ENCODE assay signal across 12 cellular contexts in the genomic region with DNA sequence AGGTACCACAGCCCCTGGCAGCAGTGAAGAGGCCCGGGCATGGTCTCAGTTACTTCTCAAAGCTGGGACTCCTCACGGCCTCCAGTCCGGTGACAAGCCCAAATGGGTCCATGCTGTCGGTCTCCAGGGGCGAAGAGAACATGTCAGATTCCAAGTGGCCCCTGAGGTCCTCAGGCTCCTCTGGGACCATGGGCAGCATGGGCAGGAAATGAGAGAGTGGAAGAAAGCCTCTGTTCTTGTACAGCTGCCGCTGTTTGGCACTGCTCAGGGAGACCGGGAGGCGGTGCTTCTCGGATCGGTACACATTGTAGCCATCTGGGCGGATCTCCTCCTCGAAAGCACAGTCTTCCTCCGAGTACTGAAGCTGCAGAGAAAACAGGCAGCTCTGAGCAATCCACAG. TPM values are rescaled to one million over a fixed set of nuclear protein-coding genes. Genes with fewer than 3 reads are reported as not detected.
DNase-seq lines count a peak whose midpoint lies in the region; ATAC-seq and TF ChIP-seq lines count a peak whose summit lies in the region.
"Had no signal": no experiment of that assay in that cellular context is flagged by ENCODE, and none has a peak within 500 bp of the region (broad histone marks: within the 10 kb centered on the region; RNA-seq: fewer than 3 reads in every experiment).

No MANE protein-coding gene starts in this region.

- intact Hi-C loops in cardiac septum (cut with DNase I) = no loop called here
- intact Hi-C loops in Right ventricle myocardium inferior (cut with DNase I) = no loop called here

- H3K9me3 Mint-ChIP-seq in glutamatergic neuron (ENCODE audit: unreplicated experiment) = no peaks in the 10 kb centered on the region

- no peak overlapping the region for H3K4me3 Mint-ChIP-seq in glutamatergic neuron (ENCODE audit: unreplicated experiment)

- no peaks in the 10 kb centered on the region for H3K36me3 Mint-ChIP-seq in glutamatergic neuron (ENCODE audit: unreplicated experiment)

- H3K4me1 Mint-ChIP-seq in glutamatergic neuron (ENCODE audit: low read depth, unreplicated experiment) = peaks cover 37% of the 10 kb centered on the region

- no peak for TF ChIP-seq CTCF in glutamatergic neuron (IDR thresholded peaks at IDR 0.05; ENCODE audit: partially characterized antibody, unreplicated experiment)

- ATAC-seq in Right ventricle myocardium inferior (no peak), HG03095 (IDR thresholded peaks at IDR 0.05; ENCODE audit: unreplicated experiment) (no peak), HG02571 (IDR thresholded peaks at IDR 0.05; ENCODE audit: unreplicated experiment) (no peak), GM19455 (IDR thresholded peaks at IDR 0.05; ENCODE audit: unreplicated experiment) (no peak)

- H3K27me3 Mint-ChIP-seq in glutamatergic neuron (ENCODE audit: unreplicated experiment) = peaks cover 8% of the 10 kb centered on the region

- DNase-seq in cardiac septum (ENCODE audit: low spot score) = peak; percentile 66
- no peak for DNase-seq in Right ventricle myocardium inferior (ENCODE audit: missing footprints)
- DNase-seq in NCI-H446 treated with DMSO at 0.1 percent for 48 hours (lab: John Stamatoyannopoulos, UW) = peak; percentile 11
- DNase-seq in glutamatergic neuron = peak; percentile 62
- DNase-seq in T1000 (lab: John Stamatoyannopoulos, UW) = no peak
- DNase-seq: DMS79, NCI-H187, occipital lobe had no signal

- H3K27ac Mint-ChIP-seq in glutamatergic neuron (ENCODE audit: unreplicated experiment) = peak overlapping the region; percentile 79

RNA-seq across cellular contexts. Expression of a gene that starts 4.6 kb away (rescaled TPM):
- total RNA-seq in cardiac septum (not detected), Right ventricle myocardium inferior (not detected), glutamatergic neuron (ENCODE audit: unreplicated experiment) (5.1 TPM)
- total RNA-seq: occipital lobe, subcutaneous adipose tissue had no signal

RNA-seq across cellular contexts. Expression of a gene that starts 24.1 kb away (rescaled TPM):
- total RNA-seq in cardiac septum = 11.8 TPM
- 9.2 TPM for total RNA-seq in Right ventricle myocardium inferior
- total RNA-seq in glutamatergic neuron (ENCODE audit: unreplicated experiment) = 38.1 TPM

RNA-seq across cellular contexts. Expression of a gene that starts 58.3 kb away (rescaled TPM):
- total RNA-seq in cardiac septum (258 TPM), Right ventricle myocardium inferior (145 TPM), glutamatergic neuron (ENCODE audit: unreplicated experiment) (36.1 TPM)

Comparison
In these comparisons a context has a peak if more than half of its experiments do, and no peak if none do; other contexts are left out.
1. DNase-seq: peak in cardiac septum (single experiment), NCI-H446 treated with DMSO at 0.1 percent for 48 hours (single experiment) and glutamatergic neuron (single experiment); none in Right ventricle myocardium inferior (single experiment) and T1000 (single experiment).